Comparison of ENCODE assay signal across 20 cellular contexts in genomic region chr17:41008811-41009210, GRCh38. TPM values are rescaled to one million over a fixed set of nuclear protein-coding genes. Genes with fewer than 3 reads are reported as not detected.
DNase-seq lines count a peak whose midpoint lies in the region; ATAC-seq and TF ChIP-seq lines count a peak whose summit lies in the region.
"Had no signal": no experiment of that assay in that cellular context is flagged by ENCODE, and none has a peak within 500 bp of the region (broad histone marks: within the 10 kb centered on the region; RNA-seq: fewer than 3 reads in every experiment).

Gene KRTAP3-1, minus strand, starts transcription at chr17:41009128. Its CDS starts 54 bp downstream, at chr17:41009074.

- no peak for ATAC-seq in T-helper 17 cell
- ATAC-seq in stimulated activated effector memory CD8-positive, alpha-beta T cell treated with anti-CD3 and anti-CD28 coated beads, Interleukin-12 subunit alpha, Interleukin-12 subunit beta, amount 100 ng/mL, for 72 hours: peak; percentile 26
- no peak for ATAC-seq in gastroesophageal sphincter
- no peak for ATAC-seq in GM18519 (IDR thresholded peaks at IDR 0.05; ENCODE audit: low FRiP score, unreplicated experiment)

- H3K36me3 ChIP-seq in gastroesophageal sphincter: no peaks in the 10 kb centered on the region
- H3K36me3 ChIP-seq: MG63, stomach, uterus had no signal

- peak within 1 kb of the TSS; percentile 61 for H3K27ac Mint-ChIP-seq in T-helper 17 cell
- no peak within 1 kb of the TSS for H3K27ac Mint-ChIP-seq in stimulated activated effector memory CD8-positive, alpha-beta T cell treated with anti-CD3 and anti-CD28 coated beads, Interleukin-12 subunit alpha, Interleukin-12 subunit beta, amount 100 ng/mL, for 72 hours

- H3K4me1 Mint-ChIP-seq in T-helper 17 cell: no peaks in the 10 kb centered on the region
- H3K4me1 Mint-ChIP-seq in stimulated activated effector memory CD8-positive, alpha-beta T cell treated with anti-CD3 and anti-CD28 coated beads, Interleukin-12 subunit alpha, Interleukin-12 subunit beta, amount 100 ng/mL, for 72 hours: no peaks in the 10 kb centered on the region
- H3K4me1 Mint-ChIP-seq: neural crest cell had no signal

- no peaks in the 10 kb centered on the region for H3K4me1 ChIP-seq in gastroesophageal sphincter
- H3K4me1 ChIP-seq: stomach, uterus had no signal

- peak; percentile 54 for DNase-seq in NCI-H1436 (lab: John Stamatoyannopoulos, UW)
- no peak for DNase-seq in NCI-H1436 treated with DMSO at 0.1 percent for 48 hours (lab: John Stamatoyannopoulos, UW)
- DNase-seq in NCI-H2171 (lab: John Stamatoyannopoulos, UW): peak; percentile 32
- DNase-seq in T-helper 17 cell: no peak
- no peak for DNase-seq in stimulated activated effector memory CD8-positive, alpha-beta T cell treated with anti-CD3 and anti-CD28 coated beads, Interleukin-12 subunit alpha, Interleukin-12 subunit beta, amount 100 ng/mL, for 72 hours (ENCODE audit: low spot score in 2 of 2)
- no peak for DNase-seq in foreskin melanocyte
- DNase-seq: activated CD4-positive, alpha-beta T cell treated with anti-CD3 and anti-CD28 coated beads for 48 hours; activated CD8-positive, alpha-beta memory T cell treated with anti-CD3 and anti-CD28 coated beads, Interleukin-2, amount 50 U/mL, for 4 hours; activated naive CD4-positive, alpha-beta T cell treated with Interleukin-2 at 50 U/mL for 16 hours; aorta; cerebellar nuclear complex; MG63; NCI-H446; stomach; uterus had no signal

- TF ChIP-seq CTCF in gastroesophageal sphincter (IDR thresholded peaks at IDR 0.05): no peak

- peaks cover 16% of the 10 kb centered on the region for H3K27me3 Mint-ChIP-seq in T-helper 17 cell

- no peak within 1 kb of the TSS for H3K4me3 Mint-ChIP-seq in T-helper 17 cell
- no peak within 1 kb of the TSS for H3K4me3 Mint-ChIP-seq in stimulated activated effector memory CD8-positive, alpha-beta T cell treated with anti-CD3 and anti-CD28 coated beads, Interleukin-12 subunit alpha, Interleukin-12 subunit beta, amount 100 ng/mL, for 72 hours
- H3K4me3 Mint-ChIP-seq: neural crest cell had no signal

- H3K27ac ChIP-seq in gastroesophageal sphincter: no peak within 1 kb of the TSS
- H3K27ac ChIP-seq: C4-2B, stomach, uterus had no signal

- H3K9me3 ChIP-seq in T-helper 17 cell (ENCODE audit: control insufficient read depth, low read length, poor library complexity, severe bottlenecking): no peaks in the 10 kb centered on the region
- H3K9me3 ChIP-seq in gastroesophageal sphincter: no peaks in the 10 kb centered on the region
- H3K9me3 ChIP-seq: MG63, stomach, uterus had no signal

- no peaks in the 10 kb centered on the region for H3K27me3 ChIP-seq in gastroesophageal sphincter
- H3K27me3 ChIP-seq: MG63, stomach, uterus had no signal

- TF ChIP-seq POLR2A in gastroesophageal sphincter (IDR thresholded peaks at IDR 0.05): no peak

- TF ChIP-seq EP300 in gastroesophageal sphincter (IDR thresholded peaks at IDR 0.05): no peak

- no peaks in the 10 kb centered on the region for H3K9me3 Mint-ChIP-seq in stimulated activated effector memory CD8-positive, alpha-beta T cell treated with anti-CD3 and anti-CD28 coated beads, Interleukin-12 subunit alpha, Interleukin-12 subunit beta, amount 100 ng/mL, for 72 hours
- H3K9me3 Mint-ChIP-seq: neural crest cell had no signal

- H3K36me3 Mint-ChIP-seq in T-helper 17 cell (ENCODE audit: low read depth): no peaks in the 10 kb centered on the region
- no peaks in the 10 kb centered on the region for H3K36me3 Mint-ChIP-seq in stimulated activated effector memory CD8-positive, alpha-beta T cell treated with anti-CD3 and anti-CD28 coated beads, Interleukin-12 subunit alpha, Interleukin-12 subunit beta, amount 100 ng/mL, for 72 hours

- no peak within 1 kb of the TSS for H3K4me3 ChIP-seq in gastroesophageal sphincter
- H3K4me3 ChIP-seq: MG63, stomach, uterus had no signal

- 81 to 87% methylated on average over 3 to 7 of the region's 8 CpGs for WGBS in gastroesophageal sphincter (ENCODE audit: low coverage in 1 of 2), 2 donors

RNA-seq across cellular contexts. Expression of gene KRTAP3-1, which starts in this region (rescaled TPM):
- total RNA-seq in T-helper 17 cell (not detected), gastroesophageal sphincter (not detected)
- total RNA-seq: aorta, Daoy, neural crest cell, stomach, uterus had no signal

Comparison
In these comparisons a context has a peak if more than half of its experiments do, and no peak if none do; other contexts are left out.
1. DNase-seq: peak in NCI-H1436 (single experiment) and NCI-H2171 (single experiment); none in NCI-H1436 treated with DMSO at 0.1 percent for 48 hours (single experiment), T-helper 17 cell (0 of 3), stimulated activated effector memory CD8-positive, alpha-beta T cell treated with anti-CD3 and anti-CD28 coated beads, Interleukin-12 subunit alpha, Interleukin-12 subunit beta, amount 100 ng/mL, for 72 hours (0 of 2) and foreskin melanocyte (single experiment).